Comparison of ENCODE assay signal across 15 cellular contexts in the genomic region with DNA sequence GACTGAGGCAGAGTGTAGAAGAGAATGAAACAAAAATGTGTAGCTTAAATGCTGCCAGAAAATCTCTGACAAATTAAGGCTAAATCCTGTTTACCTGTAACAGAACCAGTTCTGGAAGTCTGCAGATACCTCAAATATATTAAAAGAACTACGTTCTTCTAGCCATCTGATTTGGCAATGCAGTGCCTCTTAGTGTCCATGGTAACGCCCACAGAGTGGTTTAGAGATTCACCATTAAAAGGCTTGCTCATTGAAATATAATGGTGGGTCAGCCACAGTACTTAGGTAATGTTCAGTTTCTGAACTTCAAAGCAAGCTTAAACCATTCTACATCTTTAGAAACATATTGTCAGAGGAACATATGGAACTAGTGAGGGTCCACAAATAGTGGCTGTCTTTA. TPM values are rescaled to one million over a fixed set of nuclear protein-coding genes. Genes with fewer than 3 reads are reported as not detected.
"Had no signal": no experiment of that assay in that cellular context is flagged by ENCODE, and none has a peak within 500 bp of the region (broad histone marks: within the 10 kb centered on the region; RNA-seq: fewer than 3 reads in every experiment).

No MANE protein-coding gene starts in this region.

- ATAC-seq: activated CD4-positive, CD25-positive, alpha-beta regulatory T cell treated with anti-CD3 and anti-CD28 coated beads, Interleukin-2, amount 50 U/mL, for 24 hours; activated T-helper 17 cell treated with anti-CD3 and anti-CD28 coated beads, Interleukin-2, amount 50 U/mL, for 72 hours; left lobe of liver; mucosa of descending colon; naive thymus-derived CD4-positive, alpha-beta T cell; sciatic nerve; stimulated activated naive CD8-positive, alpha-beta T cell treated with anti-CD3 and anti-CD28 coated beads, Interleukin-15, amount 100 ng/mL, for 72 hours had no signal

- FAIRE-seq: keratinocyte had no signal

- H3K9me3 ChIP-seq: esophagus muscularis mucosa, mucosa of descending colon, ovary had no signal

- DNase-seq: activated CD4-positive, alpha-beta T cell treated with anti-CD3 and anti-CD28 coated beads, Interleukin-2, amount 50 U/mL, for 1 hour; activated naive CD4-positive, alpha-beta T cell treated with anti-CD3 and anti-CD28 coated beads for 36 hours; mucosa of descending colon; naive thymus-derived CD4-positive, alpha-beta T cell; ovary; stimulated activated CD4-positive, alpha-beta T cell treated with anti-CD3 and anti-CD28 coated beads, Interleukin-1b, Interleukin-23, amount 100 ng/mL, for 48 hours; stimulated activated naive CD8-positive, alpha-beta T cell treated with anti-CD3 and anti-CD28 coated beads, Interleukin-15, amount 100 ng/mL, for 72 hours had no signal

- H3K4me1 ChIP-seq: esophagus muscularis mucosa had no signal

- H3K4me3 ChIP-seq: cardiac muscle cell, esophagus muscularis mucosa, hepatocyte, mucosa of descending colon, ovary had no signal

- H3K27ac ChIP-seq: cardiac muscle cell, esophagus muscularis mucosa, hepatocyte, ovary had no signal

- H3K4me2 ChIP-seq: hepatocyte had no signal

RNA-seq across cellular contexts. Expression of gene LUZP4, which starts 23.2 kb away (rescaled TPM):
- polyA plus RNA-seq: cardiac muscle cell; hepatocyte; keratinocyte; naive thymus-derived CD4-positive, alpha-beta T cell; ovary had no signal

RNA-seq across cellular contexts. Expression of gene LRCH2, which starts 32.4 kb away (rescaled TPM):
- polyA plus RNA-seq: keratinocyte; naive thymus-derived CD4-positive, alpha-beta T cell had no signal
